1 cellular context compared by ENCODE assay signal in the genomic region with DNA sequence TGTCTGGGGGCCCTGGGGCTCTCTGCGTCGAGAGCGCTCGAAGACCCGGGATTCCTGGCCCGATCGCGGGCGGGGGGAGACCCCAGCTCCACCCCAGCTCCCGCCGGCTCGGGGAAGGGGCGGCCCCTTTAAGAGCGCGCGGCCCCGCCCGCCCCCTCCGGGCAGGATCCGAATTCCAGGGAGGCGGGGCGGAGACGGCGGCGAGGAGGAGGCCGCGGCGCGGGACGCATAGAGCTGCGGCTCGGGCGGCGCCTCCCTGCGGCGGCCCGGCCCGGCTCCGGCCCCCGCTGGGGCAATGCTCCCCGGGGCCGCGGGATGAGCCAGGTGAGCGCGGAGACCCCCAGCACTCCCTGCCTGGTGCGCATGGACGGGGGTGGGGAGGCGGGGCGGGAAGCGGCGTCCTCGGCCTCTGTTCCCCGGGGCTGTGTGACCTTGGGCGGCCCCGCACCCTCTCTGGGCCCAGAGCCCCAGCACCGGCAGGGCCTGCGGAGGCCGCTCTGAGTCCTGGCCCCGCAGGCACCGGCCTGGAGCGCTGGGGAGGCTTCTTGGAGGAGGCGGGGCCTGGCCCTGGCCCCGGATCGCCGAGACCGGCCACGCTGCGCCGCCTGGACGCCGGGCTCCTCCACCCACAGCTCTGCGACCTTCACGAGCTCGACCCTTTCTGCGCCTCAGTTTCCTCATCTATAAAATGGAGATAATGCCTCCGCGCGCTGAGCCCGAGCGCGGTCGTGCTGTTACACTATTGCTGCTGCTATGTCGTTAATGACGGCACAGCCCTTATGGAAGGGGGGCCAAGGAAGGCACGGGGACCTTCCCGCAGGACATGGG.
TF ChIP-seq lines count a peak whose summit lies in the region.

No MANE protein-coding gene starts in this region.

TF ChIP-seq in K562, 482 proteins besides CTCF, POLR2A, EP300 and RAD21 (continued from another document and continues in another):
- TF ChIP-seq ZNF407 (IDR thresholded peaks at IDR 0.05; ENCODE audit: low read depth) (no peak), PATZ1 (CRISPR knock-in tag; IDR thresholded peaks at IDR 0.05; ENCODE audit: borderline replicate concordance) (no peak), POU5F1 (IDR thresholded peaks at IDR 0.05; ENCODE audit: borderline replicate concordance, low read depth, low read length, partially characterized antibody) (no peak), PYGO2 (tag; IDR thresholded peaks at IDR 0.05) (no peak), REST (CRISPR knock-in tag; IDR thresholded peaks at IDR 0.05; ENCODE audit: low read depth) (no peak), HBP1 (CRISPR knock-in tag; IDR thresholded peaks at IDR 0.05) (no peak), SIRT6 (IDR thresholded peaks at IDR 0.05; ENCODE audit: low read depth, low read length) (no peak), ZBTB7A (IDR thresholded peaks at IDR 0.05; ENCODE audit: borderline replicate concordance, control insufficient read depth, low read depth, low read length) (peak; percentile 68; the same call in 1 of the 2 replicates), KAT7 (CRISPR knock-in tag; IDR thresholded peaks at IDR 0.05; ENCODE audit: borderline replicate concordance) (peak; percentile 80), XRCC5 (IDR thresholded peaks at IDR 0.05; ENCODE audit: low read depth, low read length) (no peak), CHD4 (IDR thresholded peaks at IDR 0.05; ENCODE audit: insufficient read depth, insufficient replicate concordance, low read depth, low read length, poor library complexity, severe bottlenecking) (no peak), CCNT2 (IDR thresholded peaks at IDR 0.05; ENCODE audit: borderline replicate concordance, extremely low read depth, insufficient read length, low read depth, low read length) (peak; percentile 43), MED1 (CRISPR knock-in tag; IDR thresholded peaks at IDR 0.05; ENCODE audit: borderline replicate concordance) (no peak), PHF8 (IDR thresholded peaks at IDR 0.05; ENCODE audit: borderline replicate concordance, low read length) (no peak; the same call in 1 of the 2 replicates), ERF (CRISPR knock-in tag; IDR thresholded peaks at IDR 0.05) (no peak), IFI16 (CRISPR knock-in tag; IDR thresholded peaks at IDR 0.05) (no peak), CBX3 (IDR thresholded peaks at IDR 0.05; ENCODE audit: borderline replicate concordance in 1 of 2, low read length in 2 of 2) (no peak), POLR2G (IDR thresholded peaks at IDR 0.05; ENCODE audit: low read depth, low read length) (peak; percentile 76), TCF3 (CRISPR knock-in tag; IDR thresholded peaks at IDR 0.05) (0 out of 2 replicates have a peak, but pooled peaks have one; percentile 22), CBX5 (IDR thresholded peaks at IDR 0.05; ENCODE audit: borderline replicate concordance, low read depth) (no peak), PRPF4 (IDR thresholded peaks at IDR 0.05; ENCODE audit: insufficient read depth, low read depth, low read length, poor library complexity, severe bottlenecking) (no peak), KLF10 (CRISPR knock-in tag; IDR thresholded peaks at IDR 0.05) (no peak), CREB1 (IDR thresholded peaks at IDR 0.05) (no peak), CREB1 (CRISPR knock-in tag; IDR thresholded peaks at IDR 0.05) (no peak), ELF1 (tag; IDR thresholded peaks at IDR 0.05) (0 out of 2 replicates have a peak, but pooled peaks have one; percentile 10), ZNF644 (tag; IDR thresholded peaks at IDR 0.05; ENCODE audit: low read depth) (no peak), TEAD4 (IDR thresholded peaks at IDR 0.05; ENCODE audit: low read length) (peak; percentile 38; the same call in 1 of the 2 replicates), TEAD4 (CRISPR knock-in tag; IDR thresholded peaks at IDR 0.05; ENCODE audit: borderline replicate concordance) (0 out of 2 replicates have a peak, but pooled peaks have one; percentile 36), SMAD4 (CRISPR knock-in tag; conservative IDR thresholded peaks at IDR 0.05) (0 out of 2 replicates have a peak, but pooled peaks have one; percentile 12), STAG1 (CRISPR knock-in tag; IDR thresholded peaks at IDR 0.05; ENCODE audit: borderline replicate concordance) (no peak), MAZ (CRISPR knock-in tag; conservative IDR thresholded peaks at IDR 0.05 in 1 of 2, IDR thresholded peaks at IDR 0.05 in 1 of 2) (peak; percentile 88 to 92), MAFK (IDR thresholded peaks at IDR 0.05; ENCODE audit: low read length) (no peak)
- TF ChIP-seq, protein P1, sequence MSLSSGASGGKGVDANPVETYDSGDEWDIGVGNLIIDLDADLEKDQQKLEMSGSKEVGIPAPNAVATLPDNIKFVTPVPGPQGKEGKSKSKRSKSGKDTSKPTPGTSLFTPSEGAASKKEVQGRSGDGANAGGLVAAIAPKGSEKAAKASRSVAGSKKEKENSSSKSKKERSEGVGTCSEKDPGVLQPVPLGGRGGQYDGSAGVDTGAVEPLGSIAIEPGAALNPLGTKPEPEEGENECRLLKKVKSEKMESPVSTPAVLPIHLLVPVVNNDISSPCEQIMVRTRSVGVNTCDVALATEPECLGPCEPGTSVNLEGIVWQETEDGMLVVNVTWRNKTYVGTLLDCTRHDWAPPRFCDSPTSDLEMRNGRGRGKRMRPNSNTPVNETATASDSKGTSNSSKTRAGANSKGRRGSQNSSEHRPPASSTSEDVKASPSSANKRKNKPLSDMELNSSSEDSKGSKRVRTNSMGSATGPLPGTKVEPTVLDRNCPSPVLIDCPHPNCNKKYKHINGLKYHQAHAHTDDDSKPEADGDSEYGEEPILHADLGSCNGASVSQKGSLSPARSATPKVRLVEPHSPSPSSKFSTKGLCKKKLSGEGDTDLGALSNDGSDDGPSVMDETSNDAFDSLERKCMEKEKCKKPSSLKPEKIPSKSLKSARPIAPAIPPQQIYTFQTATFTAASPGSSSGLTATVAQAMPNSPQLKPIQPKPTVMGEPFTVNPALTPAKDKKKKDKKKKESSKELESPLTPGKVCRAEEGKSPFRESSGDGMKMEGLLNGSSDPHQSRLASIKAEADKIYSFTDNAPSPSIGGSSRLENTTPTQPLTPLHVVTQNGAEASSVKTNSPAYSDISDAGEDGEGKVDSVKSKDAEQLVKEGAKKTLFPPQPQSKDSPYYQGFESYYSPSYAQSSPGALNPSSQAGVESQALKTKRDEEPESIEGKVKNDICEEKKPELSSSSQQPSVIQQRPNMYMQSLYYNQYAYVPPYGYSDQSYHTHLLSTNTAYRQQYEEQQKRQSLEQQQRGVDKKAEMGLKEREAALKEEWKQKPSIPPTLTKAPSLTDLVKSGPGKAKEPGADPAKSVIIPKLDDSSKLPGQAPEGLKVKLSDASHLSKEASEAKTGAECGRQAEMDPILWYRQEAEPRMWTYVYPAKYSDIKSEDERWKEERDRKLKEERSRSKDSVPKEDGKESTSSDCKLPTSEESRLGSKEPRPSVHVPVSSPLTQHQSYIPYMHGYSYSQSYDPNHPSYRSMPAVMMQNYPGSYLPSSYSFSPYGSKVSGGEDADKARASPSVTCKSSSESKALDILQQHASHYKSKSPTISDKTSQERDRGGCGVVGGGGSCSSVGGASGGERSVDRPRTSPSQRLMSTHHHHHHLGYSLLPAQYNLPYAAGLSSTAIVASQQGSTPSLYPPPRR (CRISPR knock-in tag; IDR thresholded peaks at IDR 0.05; ENCODE audit: borderline replicate concordance), result no peak
